In the genomic region with DNA sequence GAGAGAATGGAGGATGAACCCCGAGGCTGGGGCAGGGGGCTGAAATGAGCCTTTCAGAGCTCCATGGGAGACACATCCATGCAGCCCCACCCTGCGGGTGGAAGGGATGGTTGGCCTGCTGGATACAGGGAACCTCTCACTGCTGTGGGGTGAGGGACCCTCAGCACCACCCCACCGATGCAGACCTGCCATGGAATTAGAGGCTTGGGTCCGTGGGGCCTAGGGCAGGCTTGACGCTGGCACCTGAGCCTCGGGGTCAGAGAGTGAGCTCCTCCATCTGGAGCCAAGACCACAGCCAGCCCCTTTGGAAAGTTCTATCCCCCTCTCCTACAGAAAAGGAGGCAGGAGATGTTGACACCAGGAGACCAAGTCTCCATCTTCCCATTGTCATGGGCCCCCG, we compare ENCODE assay signal across 1 cellular context.
TF ChIP-seq lines count a peak whose summit lies in the region.

No MANE protein-coding gene starts in this region.

TF ChIP-seq in A549, 52 proteins besides CTCF, POLR2A, EP300 and RAD21:
- TF ChIP-seq ESRRA (IDR thresholded peaks at IDR 0.05; ENCODE audit: borderline replicate concordance, low read length) = no peak
- TF ChIP-seq NR3C1 (IDR thresholded peaks at IDR 0.05) = no peak
- TF ChIP-seq, protein P1, sequence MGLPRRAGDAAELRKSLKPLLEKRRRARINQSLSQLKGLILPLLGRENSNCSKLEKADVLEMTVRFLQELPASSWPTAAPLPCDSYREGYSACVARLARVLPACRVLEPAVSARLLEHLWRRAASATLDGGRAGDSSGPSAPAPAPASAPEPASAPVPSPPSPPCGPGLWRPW (IDR thresholded peaks at IDR 0.05) = no peak
- TF ChIP-seq EHF (CRISPR knock-in tag; IDR thresholded peaks at IDR 0.05) = no peak
